In the genomic region with DNA sequence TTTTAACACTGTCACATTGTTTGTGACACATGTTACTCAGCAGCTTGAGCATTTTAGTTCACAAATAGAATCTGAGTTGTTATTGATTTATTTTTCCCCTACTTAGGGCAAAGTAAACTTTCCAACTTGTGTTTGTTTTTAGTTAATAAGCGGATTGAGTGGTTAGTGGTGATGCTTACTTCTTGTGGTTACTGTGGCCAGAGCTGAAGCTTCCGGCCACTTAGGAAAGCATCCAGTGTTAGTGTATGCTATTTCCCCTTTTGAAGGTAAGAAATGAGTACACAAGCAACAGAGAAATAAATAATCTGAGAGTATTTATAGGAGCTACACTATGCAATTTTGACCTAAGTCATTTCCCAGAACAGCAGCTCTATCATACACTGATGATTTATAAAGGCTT, we compare ENCODE assay signal across 1 cellular context.
TF ChIP-seq lines count a peak whose summit lies in the region.

No MANE protein-coding gene starts in this region.

TF ChIP-seq in WTC11, 78 proteins besides CTCF, POLR2A, EP300 and RAD21 (continued from another document):
- TF ChIP-seq, protein P1, sequence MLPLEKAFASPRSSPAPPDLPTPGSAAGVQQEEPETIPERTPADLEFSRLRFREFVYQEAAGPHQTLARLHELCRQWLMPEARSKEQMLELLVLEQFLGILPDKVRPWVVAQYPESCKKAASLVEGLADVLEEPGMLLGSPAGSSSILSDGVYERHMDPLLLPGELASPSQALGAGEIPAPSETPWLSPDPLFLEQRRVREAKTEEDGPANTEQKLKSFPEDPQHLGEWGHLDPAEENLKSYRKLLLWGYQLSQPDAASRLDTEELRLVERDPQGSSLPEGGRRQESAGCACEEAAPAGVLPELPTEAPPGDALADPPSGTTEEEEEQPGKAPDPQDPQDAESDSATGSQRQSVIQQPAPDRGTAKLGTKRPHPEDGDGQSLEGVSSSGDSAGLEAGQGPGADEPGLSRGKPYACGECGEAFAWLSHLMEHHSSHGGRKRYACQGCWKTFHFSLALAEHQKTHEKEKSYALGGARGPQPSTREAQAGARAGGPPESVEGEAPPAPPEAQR (CRISPR knock-in tag; IDR thresholded peaks at IDR 0.05): no peak
- no peak for TF ChIP-seq GRHL2 (CRISPR knock-in tag; IDR thresholded peaks at IDR 0.05; ENCODE audit: insufficient replicate concordance, severe bottlenecking)
